ENCODE assay signal across 14 cellular contexts in the genomic region with DNA sequence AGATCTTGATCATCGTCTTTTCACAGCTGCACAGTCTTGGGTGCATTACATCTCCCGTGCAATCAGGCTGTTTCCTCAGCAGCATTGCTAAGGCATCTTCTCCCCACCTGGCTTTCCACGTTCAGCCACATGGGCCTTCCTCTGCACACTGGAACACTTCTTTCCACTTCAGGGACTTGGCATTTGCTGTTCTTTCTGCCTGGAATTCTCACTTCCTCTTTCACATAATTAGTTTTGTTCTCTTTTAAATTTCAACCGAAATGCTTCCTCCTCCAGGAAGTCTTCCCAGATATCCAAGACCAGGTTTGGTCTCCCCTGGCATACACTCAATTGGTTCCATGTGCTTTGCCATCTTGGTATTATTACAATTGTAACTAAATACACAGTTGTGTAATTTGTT. TPM values are rescaled to one million over a fixed set of nuclear protein-coding genes. Genes with fewer than 3 reads are reported as not detected.
DNase-seq lines count a peak whose midpoint lies in the region; ATAC-seq and TF ChIP-seq lines count a peak whose summit lies in the region.
"Had no signal": no experiment of that assay in that cellular context is flagged by ENCODE, and none has a peak within 500 bp of the region (broad histone marks: within the 10 kb centered on the region; RNA-seq: fewer than 3 reads in every experiment).

No MANE protein-coding gene starts in this region.

- ATAC-seq in activated T-helper 17 cell treated with anti-CD3 and anti-CD28 coated beads, Interleukin-2, amount 50 U/mL, for 72 hours (replicated peaks), result no peak

- H3K9me3 Mint-ChIP-seq in activated T-helper 17 cell treated with anti-CD3 and anti-CD28 coated beads, Interleukin-2, amount 50 U/mL, for 72 hours, result no peaks in the 10 kb centered on the region
- H3K9me3 Mint-ChIP-seq: CD4-positive, alpha-beta T cell had no signal

- no peak overlapping the region for H3K9ac ChIP-seq in OCI-LY3 (ENCODE audit: low read length)

- peak overlapping the region; percentile 14; the same call in 1 of the 2 replicates for H3K4me2 ChIP-seq in OCI-LY3 (ENCODE audit: low read length)

- H3K27ac Mint-ChIP-seq in activated T-helper 17 cell treated with anti-CD3 and anti-CD28 coated beads, Interleukin-2, amount 50 U/mL, for 72 hours, result no peak overlapping the region
- H3K27ac Mint-ChIP-seq: CD4-positive, alpha-beta T cell had no signal

- H3K27me3 ChIP-seq in OCI-LY3 (ENCODE audit: low read depth, low read length), result no peaks in the 10 kb centered on the region
- H3K27me3 ChIP-seq in thyroid gland, result no peaks in the 10 kb centered on the region

- H3K27ac ChIP-seq in OCI-LY3 (ENCODE audit: low read length) (no peak overlapping the region), coronary artery (no peak overlapping the region), thyroid gland (no peak overlapping the region)
- H3K27ac ChIP-seq: HL-60 had no signal

- no peak for TF ChIP-seq POLR2A in thyroid gland (IDR thresholded peaks at IDR 0.05)

- no peaks in the 10 kb centered on the region for H3K36me3 Mint-ChIP-seq in activated T-helper 17 cell treated with anti-CD3 and anti-CD28 coated beads, Interleukin-2, amount 50 U/mL, for 72 hours (ENCODE audit: low read depth)

- H3K9me3 ChIP-seq in OCI-LY3 (ENCODE audit: insufficient read depth, low read length) (no peaks in the 10 kb centered on the region), thyroid gland (no peaks in the 10 kb centered on the region)

- no peaks in the 10 kb centered on the region for H3K4me1 Mint-ChIP-seq in activated T-helper 17 cell treated with anti-CD3 and anti-CD28 coated beads, Interleukin-2, amount 50 U/mL, for 72 hours

- H3K36me3 ChIP-seq in OCI-LY3 (replicated peaks; ENCODE audit: low read depth, low read length) (peaks cover 11% of the 10 kb centered on the region), thyroid gland (no peaks in the 10 kb centered on the region)

- no peaks in the 10 kb centered on the region for H3K27me3 Mint-ChIP-seq in activated T-helper 17 cell treated with anti-CD3 and anti-CD28 coated beads, Interleukin-2, amount 50 U/mL, for 72 hours
- H3K27me3 Mint-ChIP-seq: CD4-positive, alpha-beta T cell had no signal

- peak; percentile 30 for DNase-seq in NOMO-1 treated with DMSO at 0.1 percent for 48 hours (lab: John Stamatoyannopoulos, UW; ENCODE audit: unreplicated experiment)
- DNase-seq in NOMO-1 treated with dmso at 0.1 percent for 144 hours (lab: John Stamatoyannopoulos, UW; ENCODE audit: unreplicated experiment), result no peak
- peak; percentile 14 for DNase-seq in coronary artery (ENCODE audit: low spot score)
- DNase-seq in thyroid gland, result peak; percentile 19
- no peak for DNase-seq in dedifferentiated amniotic fluid mesenchymal stem cell (ENCODE audit: extremely low spot score)
- DNase-seq in Kasumi-1 (lab: John Stamatoyannopoulos, UW), result no peak
- DNase-seq: AML-193; Calu3; CD4-positive, alpha-beta T cell; NCI-H510A treated with DMSO at 0.1 percent for 48 hours; NK-92 treated with Interleukin-12 subunit alpha and Interleukin-12 subunit beta, amount 100 ng/mL, for 24 hours had no signal

- H4K20me1 ChIP-seq in OCI-LY3 (ENCODE audit: insufficient read depth, low read length), result no peaks in the 10 kb centered on the region

- no peak overlapping the region for H2AFZ ChIP-seq in OCI-LY3 (ENCODE audit: low read depth, low read length)

- H3K4me1 ChIP-seq in OCI-LY3 (ENCODE audit: low read length) (peaks cover 11% of the 10 kb centered on the region), thyroid gland (no peaks in the 10 kb centered on the region)

- TF ChIP-seq CTCF in OCI-LY3 (IDR thresholded peaks at IDR 0.05; ENCODE audit: low read depth, low read length) (no peak), coronary artery (IDR thresholded peaks at IDR 0.05) (no peak), thyroid gland (IDR thresholded peaks at IDR 0.05) (no peak)

- H3K4me3 ChIP-seq in OCI-LY3 (ENCODE audit: low read length), result no peak overlapping the region
- no peak overlapping the region for H3K4me3 ChIP-seq in coronary artery
- no peak overlapping the region for H3K4me3 ChIP-seq in thyroid gland (replicated peaks in 1 of 3)

- H3K79me2 ChIP-seq in OCI-LY3 (ENCODE audit: low read length), result no peaks in the 10 kb centered on the region

- WGBS in thyroid gland, 2 donors, result 47 to 52% methylated on average over 4 of the region's 4 CpGs

- intact Hi-C loops in thyroid gland (cut with DNase I), result no loop called here

- H3K4me3 Mint-ChIP-seq in activated T-helper 17 cell treated with anti-CD3 and anti-CD28 coated beads, Interleukin-2, amount 50 U/mL, for 72 hours, result no peak overlapping the region
- H3K4me3 Mint-ChIP-seq: CD4-positive, alpha-beta T cell had no signal

RNA-seq across cellular contexts. Expression of a gene that starts 43.8 kb away (rescaled TPM):
- total RNA-seq in thyroid gland, result 10 to 100 TPM in 2 of 4 donors, 1 to 10 TPM in 2; 7.4 to 13.0 (median 10.9) TPM
- total RNA-seq in activated T-helper 17 cell treated with anti-CD3 and anti-CD28 coated beads, Interleukin-2, amount 50 U/mL, for 72 hours, result 10 to 100 TPM in 1 of 2 donors, 1 to 10 TPM in 1; 4.0 to 29.1 TPM

Comparison
In these comparisons a context has a peak if more than half of its experiments do, and no peak if none do; other contexts are left out.
1. DNase-seq: peak in NOMO-1 treated with DMSO at 0.1 percent for 48 hours (single experiment), coronary artery (single experiment) and thyroid gland (2 of 2); none in NOMO-1 treated with dmso at 0.1 percent for 144 hours (single experiment), dedifferentiated amniotic fluid mesenchymal stem cell (single experiment) and Kasumi-1 (0 of 2).